ENCODE assay signal across 1 cellular context in the genomic region with DNA sequence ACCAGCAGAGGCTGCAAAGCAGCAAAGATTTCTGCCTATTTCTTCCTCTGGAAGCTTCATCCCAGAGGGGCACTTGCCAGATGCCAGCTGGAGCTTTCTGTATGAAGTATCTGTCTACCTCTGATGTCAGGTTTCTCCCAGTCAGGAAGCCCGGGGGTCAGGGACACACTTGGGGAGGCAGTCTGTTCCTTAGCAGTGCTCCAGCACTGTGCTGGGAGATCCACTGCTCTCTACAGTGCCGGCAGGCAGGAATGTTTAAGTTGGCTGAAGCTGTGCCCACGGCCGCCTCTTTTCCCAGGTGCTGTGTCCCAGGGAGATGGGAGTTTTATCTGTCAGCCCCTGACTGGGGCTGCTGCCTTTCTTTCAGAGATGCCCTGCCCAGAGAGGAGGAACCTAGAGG.
TF ChIP-seq lines count a peak whose summit lies in the region.

No MANE protein-coding gene starts in this region.

TF ChIP-seq in GM23338, 12 proteins besides CTCF, POLR2A, EP300 and RAD21:
- TF ChIP-seq REST (IDR thresholded peaks at IDR 0.05; ENCODE audit: unreplicated experiment) (no peak), POLR2AphosphoS5 (IDR thresholded peaks at IDR 0.05; ENCODE audit: low read depth) (no peak), CREB1 (CRISPR knock-in tag; IDR thresholded peaks at IDR 0.05; ENCODE audit: low read depth) (no peak), ZNF114 (CRISPR knock-in tag; IDR thresholded peaks at IDR 0.05) (no peak), NANOG (IDR thresholded peaks at IDR 0.05; ENCODE audit: borderline replicate concordance) (no peak), JUNB (IDR thresholded peaks at IDR 0.05; ENCODE audit: unreplicated experiment) (no peak), EZH2 (IDR thresholded peaks at IDR 0.05; ENCODE audit: low read depth, unreplicated experiment) (no peak), STAT1 (IDR thresholded peaks at IDR 0.05; ENCODE audit: unreplicated experiment) (no peak), ETS1 (IDR thresholded peaks at IDR 0.05) (no peak), ZNF331 (CRISPR knock-in tag; IDR thresholded peaks at IDR 0.05; ENCODE audit: low read depth) (no peak)
- TF ChIP-seq, protein P1, sequence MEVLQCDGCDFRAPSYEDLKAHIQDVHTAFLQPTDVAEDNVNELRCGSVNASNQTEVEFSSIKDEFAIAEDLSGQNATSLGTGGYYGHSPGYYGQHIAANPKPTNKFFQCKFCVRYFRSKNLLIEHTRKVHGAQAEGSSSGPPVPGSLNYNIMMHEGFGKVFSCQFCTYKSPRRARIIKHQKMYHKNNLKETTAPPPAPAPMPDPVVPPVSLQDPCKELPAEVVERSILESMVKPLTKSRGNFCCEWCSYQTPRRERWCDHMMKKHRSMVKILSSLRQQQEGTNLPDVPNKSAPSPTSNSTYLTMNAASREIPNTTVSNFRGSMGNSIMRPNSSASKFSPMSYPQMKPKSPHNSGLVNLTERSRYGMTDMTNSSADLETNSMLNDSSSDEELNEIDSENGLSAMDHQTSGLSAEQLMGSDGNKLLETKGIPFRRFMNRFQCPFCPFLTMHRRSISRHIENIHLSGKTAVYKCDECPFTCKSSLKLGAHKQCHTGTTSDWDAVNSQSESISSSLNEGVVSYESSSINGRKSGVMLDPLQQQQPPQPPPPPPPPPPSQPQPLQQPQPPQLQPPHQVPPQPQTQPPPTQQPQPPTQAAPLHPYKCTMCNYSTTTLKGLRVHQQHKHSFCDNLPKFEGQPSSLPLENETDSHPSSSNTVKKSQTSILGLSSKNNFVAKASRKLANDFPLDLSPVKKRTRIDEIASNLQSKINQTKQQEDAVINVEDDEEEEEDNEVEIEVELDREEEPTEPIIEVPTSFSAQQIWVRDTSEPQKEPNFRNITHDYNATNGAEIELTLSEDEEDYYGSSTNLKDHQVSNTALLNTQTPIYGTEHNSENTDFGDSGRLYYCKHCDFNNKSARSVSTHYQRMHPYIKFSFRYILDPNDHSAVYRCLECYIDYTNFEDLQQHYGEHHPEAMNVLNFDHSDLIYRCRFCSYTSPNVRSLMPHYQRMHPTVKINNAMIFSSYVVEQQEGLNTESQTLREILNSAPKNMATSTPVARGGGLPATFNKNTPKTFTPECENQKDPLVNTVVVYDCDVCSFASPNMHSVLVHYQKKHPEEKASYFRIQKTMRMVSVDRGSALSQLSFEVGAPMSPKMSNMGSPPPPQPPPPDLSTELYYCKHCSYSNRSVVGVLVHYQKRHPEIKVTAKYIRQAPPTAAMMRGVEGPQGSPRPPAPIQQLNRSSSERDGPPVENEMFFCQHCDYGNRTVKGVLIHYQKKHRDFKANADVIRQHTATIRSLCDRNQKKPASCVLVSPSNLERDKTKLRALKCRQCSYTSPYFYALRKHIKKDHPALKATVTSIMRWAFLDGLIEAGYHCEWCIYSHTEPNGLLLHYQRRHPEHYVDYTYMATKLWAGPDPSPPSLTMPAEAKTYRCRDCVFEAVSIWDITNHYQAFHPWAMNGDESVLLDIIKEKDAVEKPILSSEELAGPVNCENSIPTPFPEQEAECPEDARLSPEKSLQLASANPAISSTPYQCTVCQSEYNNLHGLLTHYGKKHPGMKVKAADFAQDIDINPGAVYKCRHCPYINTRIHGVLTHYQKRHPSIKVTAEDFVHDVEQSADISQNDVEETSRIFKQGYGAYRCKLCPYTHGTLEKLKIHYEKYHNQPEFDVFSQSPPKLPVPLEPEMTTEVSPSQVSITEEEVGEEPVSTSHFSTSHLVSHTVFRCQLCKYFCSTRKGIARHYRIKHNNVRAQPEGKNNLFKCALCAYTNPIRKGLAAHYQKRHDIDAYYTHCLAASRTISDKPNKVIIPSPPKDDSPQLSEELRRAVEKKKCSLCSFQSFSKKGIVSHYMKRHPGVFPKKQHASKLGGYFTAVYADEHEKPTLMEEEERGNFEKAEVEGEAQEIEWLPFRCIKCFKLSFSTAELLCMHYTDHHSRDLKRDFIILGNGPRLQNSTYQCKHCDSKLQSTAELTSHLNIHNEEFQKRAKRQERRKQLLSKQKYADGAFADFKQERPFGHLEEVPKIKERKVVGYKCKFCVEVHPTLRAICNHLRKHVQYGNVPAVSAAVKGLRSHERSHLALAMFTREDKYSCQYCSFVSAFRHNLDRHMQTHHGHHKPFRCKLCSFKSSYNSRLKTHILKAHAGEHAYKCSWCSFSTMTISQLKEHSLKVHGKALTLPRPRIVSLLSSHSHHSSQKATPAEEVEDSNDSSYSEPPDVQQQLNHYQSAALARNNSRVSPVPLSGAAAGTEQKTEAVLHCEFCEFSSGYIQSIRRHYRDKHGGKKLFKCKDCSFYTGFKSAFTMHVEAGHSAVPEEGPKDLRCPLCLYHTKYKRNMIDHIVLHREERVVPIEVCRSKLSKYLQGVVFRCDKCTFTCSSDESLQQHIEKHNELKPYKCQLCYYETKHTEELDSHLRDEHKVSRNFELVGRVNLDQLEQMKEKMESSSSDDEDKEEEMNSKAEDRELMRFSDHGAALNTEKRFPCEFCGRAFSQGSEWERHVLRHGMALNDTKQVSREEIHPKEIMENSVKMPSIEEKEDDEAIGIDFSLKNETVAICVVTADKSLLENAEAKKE (CRISPR knock-in tag; IDR thresholded peaks at IDR 0.05) = no peak
TF ChIP-seq in GM23338: peak in this region for 0.
